12 cellular contexts compared by ENCODE assay signal in genomic region chr15:83340087-83340486, GRCh38. TPM values are rescaled to one million over a fixed set of nuclear protein-coding genes. Genes with fewer than 3 reads are reported as not detected.
"Had no signal": no experiment of that assay in that cellular context is flagged by ENCODE, and none has a peak within 500 bp of the region (broad histone marks: within the 10 kb centered on the region; RNA-seq: fewer than 3 reads in every experiment).

No MANE protein-coding gene starts in this region.

- H3K4me3 ChIP-seq: GM23248, GM23338, HAP-1 had no signal

- H3K27ac ChIP-seq: GM23248 had no signal

- ATAC-seq: GM23338, HCT116 had no signal

- H3K9me3 ChIP-seq: HAP-1 had no signal

- H3K36me3 ChIP-seq: HAP-1 had no signal

- H3K4me1 ChIP-seq: HAP-1 had no signal

- DNase-seq: GM23248, GOT3, H7, H9, HCEC 1CT, HFFc6 had no signal

- H3K9ac ChIP-seq: GM23248 had no signal

- FAIRE-seq: H1, H54 had no signal

- H2AFZ ChIP-seq: GM23248, GM23338 had no signal

- H3K4me2 ChIP-seq: GM23338 had no signal

RNA-seq across cellular contexts. Expression of gene BNC1, which starts 55.6 kb away (rescaled TPM):
- total RNA-seq: H4, H9 had no signal
